ENCODE assay signal across 1 cellular context in genomic region chrX:1529328-1529727, GRCh38.
TF ChIP-seq lines count a peak whose summit lies in the region.

No MANE protein-coding gene starts in this region.

TF ChIP-seq in HepG2, 621 proteins besides CTCF, POLR2A, EP300 and RAD21:
- TF ChIP-seq HNRNPL (IDR thresholded peaks at IDR 0.05; ENCODE audit: low read depth, low read length) = no peak
- no peak for TF ChIP-seq FIP1L1 (IDR thresholded peaks at IDR 0.05; ENCODE audit: borderline replicate concordance, insufficient read depth, low read depth, low read length)
- no peak for TF ChIP-seq MAZ (IDR thresholded peaks at IDR 0.05; ENCODE audit: borderline replicate concordance, low read depth, low read length)
- TF ChIP-seq MAZ (CRISPR knock-in tag; IDR thresholded peaks at IDR 0.05; ENCODE audit: low read depth) = no peak
- TF ChIP-seq PRMT3 (CRISPR knock-in tag; IDR thresholded peaks at IDR 0.05; ENCODE audit: borderline replicate concordance, low read depth) = no peak
- no peak for TF ChIP-seq NCOR1 (IDR thresholded peaks at IDR 0.05; ENCODE audit: borderline replicate concordance, low read length)
- no peak for TF ChIP-seq ZNF576 (CRISPR knock-in tag; IDR thresholded peaks at IDR 0.05)
- TF ChIP-seq BORCS8-MEF2B (CRISPR knock-in tag; IDR thresholded peaks at IDR 0.05) = no peak
- TF ChIP-seq ZNF350 (CRISPR knock-in tag; IDR thresholded peaks at IDR 0.05; ENCODE audit: borderline replicate concordance, low read depth) = no peak
- no peak for TF ChIP-seq NPAS2 (CRISPR knock-in tag; IDR thresholded peaks at IDR 0.05; ENCODE audit: borderline replicate concordance)
- no peak for TF ChIP-seq ISX (CRISPR knock-in tag; conservative IDR thresholded peaks at IDR 0.05)
- no peak for TF ChIP-seq KAT2B (IDR thresholded peaks at IDR 0.05; ENCODE audit: borderline replicate concordance, low read depth, low read length)
- no peak for TF ChIP-seq PCBP2 (optimal IDR thresholded peaks at IDR 0.05; ENCODE audit: low read depth, low read length, poor library complexity, severe bottlenecking)
- TF ChIP-seq ZNF101 (CRISPR knock-in tag; IDR thresholded peaks at IDR 0.05; ENCODE audit: borderline replicate concordance, low read depth) = no peak
- no peak for TF ChIP-seq ZNF543 (CRISPR knock-in tag; IDR thresholded peaks at IDR 0.05)
- no peak for TF ChIP-seq ZNF800 (CRISPR knock-in tag; IDR thresholded peaks at IDR 0.05)
- no peak for TF ChIP-seq ZNF468 (CRISPR knock-in tag; IDR thresholded peaks at IDR 0.05)
